Comparison of ENCODE assay signal across 1 cellular context in genomic region chr19:15936173-15936572, GRCh38.
A peak's percentile ranks its signal among the peaks of the same experiment; 100 is the strongest.
TF ChIP-seq lines count a peak whose summit lies in the region.

No MANE protein-coding gene starts in this region.

TF ChIP-seq in HepG2, 621 proteins besides CTCF, POLR2A, EP300 and RAD21:
- TF ChIP-seq TCF12 (IDR thresholded peaks at IDR 0.05) (no peak), TCF12 (CRISPR knock-in tag; IDR thresholded peaks at IDR 0.05) (no peak), ZKSCAN1 (IDR thresholded peaks at IDR 0.05; ENCODE audit: low read length) (peak; percentile 64), ADNP (CRISPR knock-in tag; IDR thresholded peaks at IDR 0.05) (no peak), CHD4 (IDR thresholded peaks at IDR 0.05; ENCODE audit: borderline replicate concordance, low read length) (no peak), ZNF10 (CRISPR knock-in tag; IDR thresholded peaks at IDR 0.05; ENCODE audit: borderline replicate concordance, low read depth) (no peak), BHLHE40 (IDR thresholded peaks at IDR 0.05; ENCODE audit: low read length) (no peak), ZBTB40 (IDR thresholded peaks at IDR 0.05) (no peak), ZBTB40 (CRISPR knock-in tag; IDR thresholded peaks at IDR 0.05) (no peak), RARG (CRISPR knock-in tag; IDR thresholded peaks at IDR 0.05; ENCODE audit: low read depth) (no peak)
